Comparison of ENCODE assay signal across 1 cellular context in genomic region chr10:30166929-30167328, GRCh38.
A peak's percentile ranks its signal among the peaks of the same experiment; 100 is the strongest.
TF ChIP-seq lines count a peak whose summit lies in the region.

No MANE protein-coding gene starts in this region.

TF ChIP-seq in HEK293, 187 proteins besides CTCF, POLR2A, EP300 and RAD21 (continued from another document):
- TF ChIP-seq ZBTB21 (tag by site-specific recombination; IDR thresholded peaks at IDR 0.05): no peak
- TF ChIP-seq ZSCAN23 (tag by site-specific recombination; IDR thresholded peaks at IDR 0.05): no peak
- no peak for TF ChIP-seq TCF7L2 (IDR thresholded peaks at IDR 0.05; ENCODE audit: borderline replicate concordance, low read depth, low read length)
- no peak for TF ChIP-seq ZNF580 (tag by site-specific recombination; IDR thresholded peaks at IDR 0.05)
- peak; percentile 42; the same call in 1 of the 2 replicates for TF ChIP-seq ZNF433 (tag by site-specific recombination; IDR thresholded peaks at IDR 0.05; ENCODE audit: low read depth)
- TF ChIP-seq, protein P1, sequence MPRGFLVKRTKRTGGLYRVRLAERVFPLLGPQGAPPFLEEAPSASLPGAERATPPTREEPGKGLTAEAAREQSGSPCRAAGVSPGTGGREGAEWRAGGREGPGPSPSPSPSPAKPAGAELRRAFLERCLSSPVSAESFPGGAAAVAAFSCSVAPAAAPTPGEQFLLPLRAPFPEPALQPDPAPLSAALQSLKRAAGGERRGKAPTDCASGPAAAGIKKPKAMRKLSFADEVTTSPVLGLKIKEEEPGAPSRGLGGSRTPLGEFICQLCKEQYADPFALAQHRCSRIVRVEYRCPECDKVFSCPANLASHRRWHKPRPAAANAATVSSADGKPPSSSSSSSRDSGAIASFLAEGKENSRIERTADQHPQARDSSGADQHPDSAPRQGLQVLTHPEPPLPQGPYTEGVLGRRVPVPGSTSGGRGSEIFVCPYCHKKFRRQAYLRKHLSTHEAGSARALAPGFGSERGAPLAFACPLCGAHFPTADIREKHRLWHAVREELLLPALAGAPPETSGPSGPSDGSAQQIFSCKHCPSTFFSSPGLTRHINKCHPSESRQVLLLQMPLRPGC (tag by site-specific recombination; IDR thresholded peaks at IDR 0.05): no peak
- TF ChIP-seq, protein P2, sequence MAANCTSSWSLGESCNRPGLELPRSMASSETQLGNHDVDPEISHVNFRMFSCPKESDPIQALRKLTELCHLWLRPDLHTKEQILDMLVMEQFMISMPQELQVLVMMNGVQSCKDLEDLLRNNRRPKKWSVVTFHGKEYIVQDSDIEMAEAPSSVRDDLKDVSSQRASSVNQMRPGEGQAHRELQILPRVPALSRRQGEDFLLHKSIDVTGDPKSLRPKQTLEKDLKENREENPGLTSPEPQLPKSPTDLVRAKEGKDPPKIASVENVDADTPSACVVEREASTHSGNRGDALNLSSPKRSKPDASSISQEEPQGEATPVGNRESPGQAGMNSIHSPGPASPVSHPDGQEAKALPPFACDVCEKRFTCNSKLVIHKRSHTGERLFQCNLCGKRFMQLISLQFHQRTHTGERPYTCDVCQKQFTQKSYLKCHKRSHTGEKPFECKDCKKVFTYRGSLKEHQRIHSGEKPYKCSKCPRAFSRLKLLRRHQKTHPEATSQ (tag by site-specific recombination; IDR thresholded peaks at IDR 0.05): no peak
- TF ChIP-seq PRDM1 (tag by site-specific recombination; IDR thresholded peaks at IDR 0.05): no peak
- no peak for TF ChIP-seq ZSCAN16 (tag by site-specific recombination; IDR thresholded peaks at IDR 0.05)
- TF ChIP-seq ZNF654 (tag by site-specific recombination; IDR thresholded peaks at IDR 0.05; ENCODE audit: low read depth): peak; percentile 13; the same call in 1 of the 2 replicates
- TF ChIP-seq PRDM10 (tag by site-specific recombination; IDR thresholded peaks at IDR 0.05): no peak
- no peak for TF ChIP-seq ZBTB20 (tag by site-specific recombination; IDR thresholded peaks at IDR 0.05)
- no peak for TF ChIP-seq ZNF2 (tag by site-specific recombination; IDR thresholded peaks at IDR 0.05)
- no peak for TF ChIP-seq FEZF1 (tag by site-specific recombination; IDR thresholded peaks at IDR 0.05)
- TF ChIP-seq ZNF114 (tag by site-specific recombination; IDR thresholded peaks at IDR 0.05): no peak
- no peak for TF ChIP-seq ZFHX2 (tag by site-specific recombination; conservative IDR thresholded peaks at IDR 0.05)
- TF ChIP-seq ZNF335 (tag by site-specific recombination; conservative IDR thresholded peaks at IDR 0.05): no peak
- no peak for TF ChIP-seq ZNF560 (tag by site-specific recombination; IDR thresholded peaks at IDR 0.05; ENCODE audit: borderline replicate concordance)
- TF ChIP-seq ZSCAN30 (tag by site-specific recombination; IDR thresholded peaks at IDR 0.05): no peak
- no peak for TF ChIP-seq YY2 (tag by site-specific recombination; IDR thresholded peaks at IDR 0.05)
- 0 out of 2 replicates have a peak, but pooled peaks have one; percentile 33 for TF ChIP-seq ZBTB8A (tag by site-specific recombination; IDR thresholded peaks at IDR 0.05)
- TF ChIP-seq ZFP41 (tag by site-specific recombination; IDR thresholded peaks at IDR 0.05; ENCODE audit: borderline replicate concordance): no peak
- TF ChIP-seq ZNF211 (tag by site-specific recombination; IDR thresholded peaks at IDR 0.05; ENCODE audit: low read depth): no peak
- TF ChIP-seq SP7 (tag by site-specific recombination; IDR thresholded peaks at IDR 0.05): no peak
- TF ChIP-seq ZNF10 (tag by site-specific recombination; IDR thresholded peaks at IDR 0.05): no peak
- no peak for TF ChIP-seq ZNF561 (tag by site-specific recombination; IDR thresholded peaks at IDR 0.05; ENCODE audit: borderline replicate concordance)
- no peak for TF ChIP-seq ZBTB48 (tag by site-specific recombination; IDR thresholded peaks at IDR 0.05)
- no peak for TF ChIP-seq ZNF157 (tag by site-specific recombination; IDR thresholded peaks at IDR 0.05)
- TF ChIP-seq ZNF37A (tag by site-specific recombination; IDR thresholded peaks at IDR 0.05): no peak
- TF ChIP-seq ZNF518A (tag by site-specific recombination; conservative IDR thresholded peaks at IDR 0.05; ENCODE audit: low read depth): peak; percentile 72
- TF ChIP-seq ZNF558 (tag by site-specific recombination; IDR thresholded peaks at IDR 0.05): no peak
- TF ChIP-seq, protein P3, sequence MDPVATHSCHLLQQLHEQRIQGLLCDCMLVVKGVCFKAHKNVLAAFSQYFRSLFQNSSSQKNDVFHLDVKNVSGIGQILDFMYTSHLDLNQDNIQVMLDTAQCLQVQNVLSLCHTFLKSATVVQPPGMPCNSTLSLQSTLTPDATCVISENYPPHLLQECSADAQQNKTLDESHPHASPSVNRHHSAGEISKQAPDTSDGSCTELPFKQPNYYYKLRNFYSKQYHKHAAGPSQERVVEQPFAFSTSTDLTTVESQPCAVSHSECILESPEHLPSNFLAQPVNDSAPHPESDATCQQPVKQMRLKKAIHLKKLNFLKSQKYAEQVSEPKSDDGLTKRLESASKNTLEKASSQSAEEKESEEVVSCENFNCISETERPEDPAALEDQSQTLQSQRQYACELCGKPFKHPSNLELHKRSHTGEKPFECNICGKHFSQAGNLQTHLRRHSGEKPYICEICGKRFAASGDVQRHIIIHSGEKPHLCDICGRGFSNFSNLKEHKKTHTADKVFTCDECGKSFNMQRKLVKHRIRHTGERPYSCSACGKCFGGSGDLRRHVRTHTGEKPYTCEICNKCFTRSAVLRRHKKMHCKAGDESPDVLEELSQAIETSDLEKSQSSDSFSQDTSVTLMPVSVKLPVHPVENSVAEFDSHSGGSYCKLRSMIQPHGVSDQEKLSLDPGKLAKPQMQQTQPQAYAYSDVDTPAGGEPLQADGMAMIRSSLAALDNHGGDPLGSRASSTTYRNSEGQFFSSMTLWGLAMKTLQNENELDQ (tag by site-specific recombination; IDR thresholded peaks at IDR 0.05; ENCODE audit: low read depth): no peak
- no peak for TF ChIP-seq ZNF704 (tag by site-specific recombination; IDR thresholded peaks at IDR 0.05)
- no peak for TF ChIP-seq ZNF626 (tag by site-specific recombination; IDR thresholded peaks at IDR 0.05)
- TF ChIP-seq HIC1 (tag by site-specific recombination; IDR thresholded peaks at IDR 0.05): no peak
- no peak for TF ChIP-seq ZNF664 (tag by site-specific recombination; IDR thresholded peaks at IDR 0.05)
- TF ChIP-seq ZNF785 (tag by site-specific recombination; IDR thresholded peaks at IDR 0.05): no peak
